1 cellular context compared by ENCODE assay signal in the genomic region with DNA sequence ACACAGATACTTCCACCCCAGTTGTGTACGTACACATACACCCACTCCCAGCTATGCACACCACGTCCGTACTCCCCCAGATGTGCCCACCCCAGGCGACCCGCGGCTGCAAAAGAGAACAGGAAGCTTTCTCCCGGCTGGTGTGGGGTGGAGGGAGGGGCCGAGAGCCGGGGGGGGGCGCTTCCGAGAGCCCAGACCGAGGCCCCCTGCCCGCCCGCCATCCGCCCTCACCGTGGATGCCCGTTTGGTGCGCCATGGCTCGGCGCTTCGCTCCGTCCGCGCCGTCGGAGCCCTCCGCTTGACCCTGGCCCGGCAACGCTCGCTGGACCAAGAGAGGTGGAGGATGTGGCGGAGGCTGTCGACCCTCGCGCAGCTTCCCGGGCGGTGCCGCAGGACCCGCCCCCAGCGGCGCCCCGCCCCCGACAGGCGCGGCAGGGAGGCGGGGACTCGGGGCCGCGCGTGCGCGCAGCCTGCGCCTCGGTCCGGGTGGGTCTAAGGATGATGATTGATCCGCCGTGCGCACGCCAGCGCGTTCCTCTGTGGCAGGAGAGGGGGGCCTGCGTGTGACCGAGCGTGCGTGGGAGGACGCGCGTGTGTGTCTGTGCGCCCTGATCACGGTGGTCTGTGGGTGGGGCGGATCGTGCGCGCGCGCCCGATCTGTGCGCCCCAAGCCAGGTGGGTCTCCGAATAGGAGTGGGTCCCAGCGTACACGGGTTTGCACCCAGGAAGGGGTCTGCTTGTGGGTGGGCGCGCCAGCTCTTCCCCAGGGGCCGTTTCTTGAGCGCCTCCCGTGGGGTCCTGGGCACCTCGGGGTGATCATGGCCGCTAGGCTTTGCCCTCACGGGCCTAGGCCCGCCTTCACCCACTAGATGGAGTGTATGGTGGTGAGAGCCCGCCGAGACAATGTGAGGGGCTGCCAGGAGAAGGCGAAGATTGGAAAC.
TF ChIP-seq lines count a peak whose summit lies in the region.

Gene TWF2 (minus strand): TSS at position 398 of the 941 bp plus-strand sequence. CDS start 142 bp downstream, at position 256.

TF ChIP-seq in K562, 482 proteins besides CTCF, POLR2A, EP300 and RAD21 (continued from another document and continues in another):
- TF ChIP-seq BRD9 (IDR thresholded peaks at IDR 0.05; ENCODE audit: low read depth, partially characterized antibody) = no peak
- TF ChIP-seq EGR1 (conservative IDR thresholded peaks at IDR 0.05) = peak; percentile 68
- TF ChIP-seq ATF3 (IDR thresholded peaks at IDR 0.05) = no peak
- TF ChIP-seq ATF3 (CRISPR knock-in tag; conservative IDR thresholded peaks at IDR 0.05) = no peak
- no peak for TF ChIP-seq ZFP91 (CRISPR knock-in tag; IDR thresholded peaks at IDR 0.05)
- TF ChIP-seq ZBTB17 (CRISPR knock-in tag; IDR thresholded peaks at IDR 0.05) = peak; percentile 35; the same call in 1 of the 2 replicates
- TF ChIP-seq TGIF2 (CRISPR knock-in tag; IDR thresholded peaks at IDR 0.05) = no peak
- TF ChIP-seq, protein P1, sequence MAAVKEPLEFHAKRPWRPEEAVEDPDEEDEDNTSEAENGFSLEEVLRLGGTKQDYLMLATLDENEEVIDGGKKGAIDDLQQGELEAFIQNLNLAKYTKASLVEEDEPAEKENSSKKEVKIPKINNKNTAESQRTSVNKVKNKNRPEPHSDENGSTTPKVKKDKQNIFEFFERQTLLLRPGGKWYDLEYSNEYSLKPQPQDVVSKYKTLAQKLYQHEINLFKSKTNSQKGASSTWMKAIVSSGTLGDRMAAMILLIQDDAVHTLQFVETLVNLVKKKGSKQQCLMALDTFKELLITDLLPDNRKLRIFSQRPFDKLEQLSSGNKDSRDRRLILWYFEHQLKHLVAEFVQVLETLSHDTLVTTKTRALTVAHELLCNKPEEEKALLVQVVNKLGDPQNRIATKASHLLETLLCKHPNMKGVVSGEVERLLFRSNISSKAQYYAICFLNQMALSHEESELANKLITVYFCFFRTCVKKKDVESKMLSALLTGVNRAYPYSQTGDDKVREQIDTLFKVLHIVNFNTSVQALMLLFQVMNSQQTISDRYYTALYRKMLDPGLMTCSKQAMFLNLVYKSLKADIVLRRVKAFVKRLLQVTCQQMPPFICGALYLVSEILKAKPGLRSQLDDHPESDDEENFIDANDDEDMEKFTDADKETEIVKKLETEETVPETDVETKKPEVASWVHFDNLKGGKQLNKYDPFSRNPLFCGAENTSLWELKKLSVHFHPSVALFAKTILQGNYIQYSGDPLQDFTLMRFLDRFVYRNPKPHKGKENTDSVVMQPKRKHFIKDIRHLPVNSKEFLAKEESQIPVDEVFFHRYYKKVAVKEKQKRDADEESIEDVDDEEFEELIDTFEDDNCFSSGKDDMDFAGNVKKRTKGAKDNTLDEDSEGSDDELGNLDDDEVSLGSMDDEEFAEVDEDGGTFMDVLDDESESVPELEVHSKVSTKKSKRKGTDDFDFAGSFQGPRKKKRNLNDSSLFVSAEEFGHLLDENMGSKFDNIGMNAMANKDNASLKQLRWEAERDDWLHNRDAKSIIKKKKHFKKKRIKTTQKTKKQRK (IDR thresholded peaks at IDR 0.05; ENCODE audit: borderline replicate concordance, low read depth, low read length) = no peak
- no peak for TF ChIP-seq NFXL1 (CRISPR knock-in tag; IDR thresholded peaks at IDR 0.05)
- TF ChIP-seq, protein P2, sequence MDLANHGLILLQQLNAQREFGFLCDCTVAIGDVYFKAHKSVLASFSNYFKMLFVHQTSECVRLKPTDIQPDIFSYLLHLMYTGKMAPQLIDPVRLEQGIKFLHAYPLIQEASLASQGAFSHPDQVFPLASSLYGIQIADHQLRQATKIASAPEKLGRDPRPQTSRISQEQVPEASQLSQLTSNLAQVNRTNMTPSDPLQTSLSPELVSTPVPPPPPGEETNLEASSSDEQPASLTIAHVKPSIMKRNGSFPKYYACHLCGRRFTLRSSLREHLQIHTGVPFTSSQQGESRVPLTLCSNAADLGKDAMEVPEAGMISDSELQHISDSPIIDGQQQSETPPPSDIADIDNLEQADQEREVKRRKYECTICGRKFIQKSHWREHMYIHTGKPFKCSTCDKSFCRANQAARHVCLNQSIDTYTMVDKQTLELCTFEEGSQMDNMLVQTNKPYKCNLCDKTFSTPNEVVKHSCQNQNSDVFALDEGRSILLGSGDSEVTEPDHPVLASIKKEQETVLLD (IDR thresholded peaks at IDR 0.05) = peak; percentile 77
- TF ChIP-seq HCFC1 (IDR thresholded peaks at IDR 0.05; ENCODE audit: low read depth, low read length) = no peak
- TF ChIP-seq ILK (tag; IDR thresholded peaks at IDR 0.05; ENCODE audit: borderline replicate concordance, low read depth) = no peak
- peak; percentile 79 for TF ChIP-seq EP400 (IDR thresholded peaks at IDR 0.05)
- no peak for TF ChIP-seq ZNF445 (CRISPR knock-in tag; IDR thresholded peaks at IDR 0.05; ENCODE audit: low read depth)
- no peak for TF ChIP-seq NCOR1 (IDR thresholded peaks at IDR 0.05)
- no peak for TF ChIP-seq BMI1 (IDR thresholded peaks at IDR 0.05; ENCODE audit: low read length)
- no peak for TF ChIP-seq JUNB (CRISPR knock-in tag; conservative IDR thresholded peaks at IDR 0.05)
- no peak for TF ChIP-seq GTF2F1 (IDR thresholded peaks at IDR 0.05; ENCODE audit: low read depth, low read length)
- TF ChIP-seq KDM4B (IDR thresholded peaks at IDR 0.05; ENCODE audit: borderline replicate concordance in 2 of 2, low read depth in 1 of 2) = no peak
- TF ChIP-seq, protein P3, sequence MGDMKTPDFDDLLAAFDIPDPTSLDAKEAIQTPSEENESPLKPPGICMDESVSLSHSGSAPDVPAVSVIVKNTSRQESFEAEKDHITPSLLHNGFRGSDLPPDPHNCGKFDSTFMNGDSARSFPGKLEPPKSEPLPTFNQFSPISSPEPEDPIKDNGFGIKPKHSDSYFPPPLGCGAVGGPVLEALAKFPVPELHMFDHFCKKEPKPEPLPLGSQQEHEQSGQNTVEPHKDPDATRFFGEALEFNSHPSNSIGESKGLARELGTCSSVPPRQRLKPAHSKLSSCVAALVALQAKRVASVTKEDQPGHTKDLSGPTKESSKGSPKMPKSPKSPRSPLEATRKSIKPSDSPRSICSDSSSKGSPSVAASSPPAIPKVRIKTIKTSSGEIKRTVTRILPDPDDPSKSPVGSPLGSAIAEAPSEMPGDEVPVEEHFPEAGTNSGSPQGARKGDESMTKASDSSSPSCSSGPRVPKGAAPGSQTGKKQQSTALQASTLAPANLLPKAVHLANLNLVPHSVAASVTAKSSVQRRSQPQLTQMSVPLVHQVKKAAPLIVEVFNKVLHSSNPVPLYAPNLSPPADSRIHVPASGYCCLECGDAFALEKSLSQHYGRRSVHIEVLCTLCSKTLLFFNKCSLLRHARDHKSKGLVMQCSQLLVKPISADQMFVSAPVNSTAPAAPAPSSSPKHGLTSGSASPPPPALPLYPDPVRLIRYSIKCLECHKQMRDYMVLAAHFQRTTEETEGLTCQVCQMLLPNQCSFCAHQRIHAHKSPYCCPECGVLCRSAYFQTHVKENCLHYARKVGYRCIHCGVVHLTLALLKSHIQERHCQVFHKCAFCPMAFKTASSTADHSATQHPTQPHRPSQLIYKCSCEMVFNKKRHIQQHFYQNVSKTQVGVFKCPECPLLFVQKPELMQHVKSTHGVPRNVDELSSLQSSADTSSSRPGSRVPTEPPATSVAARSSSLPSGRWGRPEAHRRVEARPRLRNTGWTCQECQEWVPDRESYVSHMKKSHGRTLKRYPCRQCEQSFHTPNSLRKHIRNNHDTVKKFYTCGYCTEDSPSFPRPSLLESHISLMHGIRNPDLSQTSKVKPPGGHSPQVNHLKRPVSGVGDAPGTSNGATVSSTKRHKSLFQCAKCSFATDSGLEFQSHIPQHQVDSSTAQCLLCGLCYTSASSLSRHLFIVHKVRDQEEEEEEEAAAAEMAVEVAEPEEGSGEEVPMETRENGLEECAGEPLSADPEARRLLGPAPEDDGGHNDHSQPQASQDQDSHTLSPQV (IDR thresholded peaks at IDR 0.05) = peak; percentile 39; the same call in 1 of the 2 replicates
- TF ChIP-seq, protein P4, sequence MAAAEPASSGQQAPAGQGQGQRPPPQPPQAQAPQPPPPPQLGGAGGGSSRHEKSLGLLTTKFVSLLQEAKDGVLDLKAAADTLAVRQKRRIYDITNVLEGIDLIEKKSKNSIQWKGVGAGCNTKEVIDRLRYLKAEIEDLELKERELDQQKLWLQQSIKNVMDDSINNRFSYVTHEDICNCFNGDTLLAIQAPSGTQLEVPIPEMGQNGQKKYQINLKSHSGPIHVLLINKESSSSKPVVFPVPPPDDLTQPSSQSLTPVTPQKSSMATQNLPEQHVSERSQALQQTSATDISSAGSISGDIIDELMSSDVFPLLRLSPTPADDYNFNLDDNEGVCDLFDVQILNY (CRISPR knock-in tag; IDR thresholded peaks at IDR 0.05) = no peak
- TF ChIP-seq, protein P5, sequence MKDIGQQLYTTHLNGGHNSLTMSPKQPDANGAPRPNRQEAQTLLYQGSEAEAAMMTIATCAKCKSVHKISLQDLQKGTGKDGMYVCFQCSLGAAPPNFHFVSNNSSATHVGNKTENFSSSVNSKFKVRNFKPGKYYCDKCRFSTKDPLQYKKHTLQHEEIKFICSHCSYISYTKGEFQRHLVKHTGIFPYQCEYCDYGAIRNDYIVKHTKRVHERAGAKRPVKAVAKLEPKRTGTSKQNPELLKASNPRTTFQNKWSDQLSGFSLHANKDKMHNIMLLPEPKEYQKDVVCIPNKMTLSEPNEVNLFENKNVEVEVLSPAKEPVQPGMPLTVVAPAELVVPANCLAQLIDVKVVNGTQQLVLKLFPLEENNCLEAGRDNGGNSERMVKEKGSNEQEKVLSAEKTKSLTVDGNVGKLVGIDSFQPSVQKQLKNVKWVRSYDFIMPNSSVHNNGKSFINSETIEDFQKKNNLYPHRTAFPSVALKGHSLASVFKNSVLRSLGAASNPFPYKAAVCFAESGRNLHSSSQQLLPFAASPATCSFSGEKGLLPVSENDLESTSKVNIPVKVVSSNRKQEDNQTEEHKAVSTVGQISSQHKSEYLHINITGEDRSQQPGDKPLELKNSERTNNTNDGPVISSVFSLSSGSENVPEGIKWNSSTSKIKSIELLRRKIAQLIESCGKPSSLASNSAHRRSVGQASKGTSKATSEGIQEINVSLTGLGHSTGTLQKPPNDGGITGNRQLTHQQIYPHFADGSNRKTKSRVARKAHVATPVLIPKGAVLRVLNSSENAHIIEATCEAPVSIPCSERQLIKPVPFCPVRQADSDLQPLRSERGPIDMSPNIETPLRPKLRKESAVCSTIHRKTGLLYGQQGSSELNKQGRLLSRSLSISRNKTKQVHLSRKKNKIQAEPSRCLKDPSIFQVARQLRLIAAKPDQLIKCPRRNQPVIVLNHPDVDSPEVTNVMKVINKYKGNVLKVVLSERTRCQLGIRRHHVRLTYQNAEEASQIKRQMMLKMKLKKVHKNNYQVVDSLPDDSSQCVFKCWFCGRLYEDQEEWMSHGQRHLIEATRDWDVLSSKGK (CRISPR knock-in tag; IDR thresholded peaks at IDR 0.05) = no peak
- no peak for TF ChIP-seq ZNF583 (CRISPR knock-in tag; IDR thresholded peaks at IDR 0.05)
- TF ChIP-seq U2AF1 (optimal IDR thresholded peaks at IDR 0.05; ENCODE audit: low read depth, low read length) = no peak
- TF ChIP-seq CREB1 (IDR thresholded peaks at IDR 0.05) = no peak
- TF ChIP-seq CREB1 (CRISPR knock-in tag; IDR thresholded peaks at IDR 0.05) = peak; percentile 13; the same call in 1 of the 2 replicates
- no peak for TF ChIP-seq ZNF699 (CRISPR knock-in tag; IDR thresholded peaks at IDR 0.05; ENCODE audit: insufficient replicate concordance)
- no peak for TF ChIP-seq ATF1 (CRISPR knock-in tag; IDR thresholded peaks at IDR 0.05)
- 0 out of 2 replicates have a peak, but pooled peaks have one; percentile 26 for TF ChIP-seq ATF1 (tag; IDR thresholded peaks at IDR 0.05)
- no peak for TF ChIP-seq SMARCA5 (IDR thresholded peaks at IDR 0.05)
- TF ChIP-seq POLR2AphosphoS2 (IDR thresholded peaks at IDR 0.05; ENCODE audit: low read length) = no peak; the same call in 1 of the 2 replicates
- TF ChIP-seq RBM22 (IDR thresholded peaks at IDR 0.05; ENCODE audit: low read depth, low read length, poor library complexity, severe bottlenecking) = no peak
- TF ChIP-seq SLC30A9 (CRISPR knock-in tag; IDR thresholded peaks at IDR 0.05) = no peak
- no peak for TF ChIP-seq ELF2 (CRISPR knock-in tag; IDR thresholded peaks at IDR 0.05)
- TF ChIP-seq NR0B1 (IDR thresholded peaks at IDR 0.05; ENCODE audit: partially characterized antibody) = no peak
- TF ChIP-seq SRSF1 (IDR thresholded peaks at IDR 0.05; ENCODE audit: low read depth, low read length) = no peak
- no peak for TF ChIP-seq ZNF143 (CRISPR knock-in tag; IDR thresholded peaks at IDR 0.05)
- TF ChIP-seq NCOA1 (IDR thresholded peaks at IDR 0.05; ENCODE audit: low read depth) = no peak
- TF ChIP-seq, protein P6, sequence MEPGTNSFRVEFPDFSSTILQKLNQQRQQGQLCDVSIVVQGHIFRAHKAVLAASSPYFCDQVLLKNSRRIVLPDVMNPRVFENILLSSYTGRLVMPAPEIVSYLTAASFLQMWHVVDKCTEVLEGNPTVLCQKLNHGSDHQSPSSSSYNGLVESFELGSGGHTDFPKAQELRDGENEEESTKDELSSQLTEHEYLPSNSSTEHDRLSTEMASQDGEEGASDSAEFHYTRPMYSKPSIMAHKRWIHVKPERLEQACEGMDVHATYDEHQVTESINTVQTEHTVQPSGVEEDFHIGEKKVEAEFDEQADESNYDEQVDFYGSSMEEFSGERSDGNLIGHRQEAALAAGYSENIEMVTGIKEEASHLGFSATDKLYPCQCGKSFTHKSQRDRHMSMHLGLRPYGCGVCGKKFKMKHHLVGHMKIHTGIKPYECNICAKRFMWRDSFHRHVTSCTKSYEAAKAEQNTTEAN (CRISPR knock-in tag; IDR thresholded peaks at IDR 0.05) = no peak
- TF ChIP-seq TCF7L2 (IDR thresholded peaks at IDR 0.05; ENCODE audit: low read depth, low read length) = no peak
- peak; percentile 82 for TF ChIP-seq ZFX (CRISPR knock-in tag; IDR thresholded peaks at IDR 0.05)
